15 cellular contexts compared by ENCODE assay signal in genomic region chr3:47478022-47478421, GRCh38.
"Had no signal": no experiment of that assay in that cellular context is flagged by ENCODE, and none has a peak within 500 bp of the region (broad histone marks: within the 10 kb centered on the region; RNA-seq: fewer than 3 reads in every experiment).

No MANE protein-coding gene starts in this region.

- H3K36me3 Mint-ChIP-seq: stimulated activated memory B cell treated with anti-CD40 and anti-IgM and Interleukin-4, amounts not matched to agents 10 μg/mL and 1 μg/mL and 100 μg/mL, for 72 hours had no signal

- H3K9me3 ChIP-seq: esophagus muscularis mucosa, heart right ventricle, mucosa of descending colon, sigmoid colon, thoracic aorta had no signal

- H3K27me3 ChIP-seq: esophagus muscularis mucosa, heart right ventricle, sigmoid colon had no signal

- H3K4me3 ChIP-seq: esophagus muscularis mucosa, heart right ventricle, mucosa of descending colon, sigmoid colon, thoracic aorta had no signal

- H3K27ac Mint-ChIP-seq: activated CD4-positive, alpha-beta T cell treated with anti-CD3 and anti-CD28 coated beads for 36 hours; dendritic cell treated with granulocyte-macrophage colony-stimulating factor and Interleukin-4, amounts not matched to agents 40 ng/mL and 50 ng/mL, for 4 days; T-helper 2 cell treated with Interferon-gamma antibody and Interleukin-4, amounts not matched to agents 5 μg/mL and 100 μg/mL, for 36 hours had no signal

- H3K4me3 Mint-ChIP-seq: activated CD4-positive, alpha-beta T cell treated with anti-CD3 and anti-CD28 coated beads for 36 hours; dendritic cell treated with granulocyte-macrophage colony-stimulating factor and Interleukin-4, amounts not matched to agents 40 ng/mL and 50 ng/mL, for 4 days; stimulated activated memory B cell treated with anti-CD40 and anti-IgM and Interleukin-4, amounts not matched to agents 10 μg/mL and 1 μg/mL and 100 μg/mL, for 72 hours; T-helper 2 cell treated with Interferon-gamma antibody and Interleukin-4, amounts not matched to agents 5 μg/mL and 100 μg/mL, for 36 hours had no signal

- H3K9me3 Mint-ChIP-seq: dendritic cell treated with granulocyte-macrophage colony-stimulating factor and Interleukin-4, amounts not matched to agents 40 ng/mL and 50 ng/mL, for 4 days; naive thymus-derived CD4-positive, alpha-beta T cell; stimulated activated memory B cell treated with anti-CD40 and anti-IgM and Interleukin-4, amounts not matched to agents 10 μg/mL and 1 μg/mL and 100 μg/mL, for 72 hours; T-helper 2 cell treated with Interferon-gamma antibody and Interleukin-4, amounts not matched to agents 5 μg/mL and 100 μg/mL, for 36 hours had no signal

- DNase-seq: activated CD4-positive, alpha-beta T cell treated with anti-CD3 and anti-CD28 coated beads for 36 hours; activated CD4-positive, alpha-beta T cell treated with anti-CD3 and anti-CD28 coated beads, Interleukin-2, amount 50 U/mL, for 48 hours; activated naive CD4-positive, alpha-beta T cell; effector CD8-positive, alpha-beta T cell; heart right ventricle; mesenchymal stem cell; mucosa of descending colon; naive thymus-derived CD4-positive, alpha-beta T cell; sigmoid colon; stimulated activated CD4-positive, alpha-beta T cell treated with anti-CD3 and anti-CD28 coated beads, Interleukin-4, amount 100 ng/mL, for 4 hours had no signal

- H3K36me3 ChIP-seq: esophagus muscularis mucosa, heart right ventricle, sigmoid colon, thoracic aorta had no signal

- H3K27me3 Mint-ChIP-seq: activated CD4-positive, alpha-beta T cell treated with anti-CD3 and anti-CD28 coated beads for 36 hours; dendritic cell treated with granulocyte-macrophage colony-stimulating factor and Interleukin-4, amounts not matched to agents 40 ng/mL and 50 ng/mL, for 4 days; naive thymus-derived CD4-positive, alpha-beta T cell; stimulated activated memory B cell treated with anti-CD40 and anti-IgM and Interleukin-4, amounts not matched to agents 10 μg/mL and 1 μg/mL and 100 μg/mL, for 72 hours had no signal

- H3K27ac ChIP-seq: esophagus muscularis mucosa, heart right ventricle, sigmoid colon, thoracic aorta had no signal

- ATAC-seq: activated CD4-positive, alpha-beta T cell treated with anti-CD3 and anti-CD28 coated beads for 36 hours; heart right ventricle; mucosa of descending colon; naive thymus-derived CD4-positive, alpha-beta T cell; stimulated activated memory B cell treated with anti-CD40 and anti-IgM and Interleukin-4, amounts not matched to agents 10 μg/mL and 1 μg/mL and 100 μg/mL, for 72 hours had no signal
